In genomic region chr13:48094781-48095502, GRCh38 we compare ENCODE assay signal across 1 cellular context.
TF ChIP-seq lines count a peak whose summit lies in the region.

A gene with protein sequence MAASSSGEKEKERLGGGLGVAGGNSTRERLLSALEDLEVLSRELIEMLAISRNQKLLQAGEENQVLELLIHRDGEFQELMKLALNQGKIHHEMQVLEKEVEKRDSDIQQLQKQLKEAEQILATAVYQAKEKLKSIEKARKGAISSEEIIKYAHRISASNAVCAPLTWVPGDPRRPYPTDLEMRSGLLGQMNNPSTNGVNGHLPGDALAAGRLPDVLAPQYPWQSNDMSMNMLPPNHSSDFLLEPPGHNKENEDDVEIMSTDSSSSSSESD (minus strand): TSS chr13:48095104. CDS start chr13:48095078, 26 bp downstream.

TF ChIP-seq in HepG2, 621 proteins besides CTCF, POLR2A, EP300 and RAD21 (continued from another document and continues in another):
- TF ChIP-seq TFAP4 (IDR thresholded peaks at IDR 0.05; ENCODE audit: borderline replicate concordance, low read depth) (0 out of 2 replicates have a peak, but pooled peaks have one; percentile 28), HMGA1 (CRISPR knock-in tag; conservative IDR thresholded peaks at IDR 0.05) (no peak), MAFF (IDR thresholded peaks at IDR 0.05; ENCODE audit: low read depth, low read length) (no peak), KAT8 (CRISPR knock-in tag; IDR thresholded peaks at IDR 0.05) (peak; percentile 98), KDM1A (CRISPR knock-in tag; IDR thresholded peaks at IDR 0.05) (no peak), RARA (CRISPR knock-in tag; IDR thresholded peaks at IDR 0.05) (peak; percentile 39), ZNF20 (CRISPR knock-in tag; IDR thresholded peaks at IDR 0.05) (no peak), STAT5B (CRISPR knock-in tag; IDR thresholded peaks at IDR 0.05) (no peak), ZNF274 (CRISPR knock-in tag; IDR thresholded peaks at IDR 0.05) (peak; percentile 66), ZBTB10 (CRISPR knock-in tag; IDR thresholded peaks at IDR 0.05; ENCODE audit: borderline replicate concordance) (no peak), ZNF224 (CRISPR knock-in tag; IDR thresholded peaks at IDR 0.05) (peak; percentile 85; the same call in 1 of the 2 replicates), MED13 (CRISPR knock-in tag; IDR thresholded peaks at IDR 0.05) (no peak), TCF7L2 (IDR thresholded peaks at IDR 0.05; ENCODE audit: low read depth, low read length) (no peak), ZNF558 (CRISPR knock-in tag; IDR thresholded peaks at IDR 0.05; ENCODE audit: borderline replicate concordance) (0 out of 2 replicates have a peak, but pooled peaks have one; percentile 80), SMARCC2 (IDR thresholded peaks at IDR 0.05) (no peak), RFX5 (IDR thresholded peaks at IDR 0.05; ENCODE audit: low read depth, low read length) (no peak), KLF16 (CRISPR knock-in tag; IDR thresholded peaks at IDR 0.05) (peak in 1 of 2 experiments; percentile 96; a peak in 2 of 4 replicates), RXRB (CRISPR knock-in tag; IDR thresholded peaks at IDR 0.05; ENCODE audit: borderline replicate concordance) (peak; percentile 81), MIER3 (CRISPR knock-in tag; IDR thresholded peaks at IDR 0.05; ENCODE audit: borderline replicate concordance) (peak; percentile 87), ZNF12 (CRISPR knock-in tag; IDR thresholded peaks at IDR 0.05) (no peak), GPN1 (CRISPR knock-in tag; IDR thresholded peaks at IDR 0.05; ENCODE audit: borderline replicate concordance) (no peak; the same call in 1 of the 2 replicates), DDIT3 (CRISPR knock-in tag; IDR thresholded peaks at IDR 0.05) (no peak), ZNF629 (CRISPR knock-in tag; conservative IDR thresholded peaks at IDR 0.05) (no peak), ZNF142 (CRISPR knock-in tag; IDR thresholded peaks at IDR 0.05) (peak; percentile 68), NRL (CRISPR knock-in tag; IDR thresholded peaks at IDR 0.05; ENCODE audit: borderline replicate concordance) (peak; percentile 69), KDM5A (IDR thresholded peaks at IDR 0.05; ENCODE audit: borderline replicate concordance, low read length) (peak; percentile 97), KDM3A (CRISPR knock-in tag; IDR thresholded peaks at IDR 0.05; ENCODE audit: low read depth) (peak; percentile 88; the same call in 1 of the 2 replicates), ZNF772 (CRISPR knock-in tag; IDR thresholded peaks at IDR 0.05) (peak; percentile 88), ATF2 (CRISPR knock-in tag; IDR thresholded peaks at IDR 0.05) (peak; percentile 87), CREM (IDR thresholded peaks at IDR 0.05) (peak; percentile 78), CREM (CRISPR knock-in tag; IDR thresholded peaks at IDR 0.05) (0 out of 2 replicates have a peak, but pooled peaks have one; percentile 11), SP140L (CRISPR knock-in tag; IDR thresholded peaks at IDR 0.05; ENCODE audit: borderline replicate concordance) (0 out of 2 replicates have a peak, but pooled peaks have one; percentile 62)
- TF ChIP-seq, protein P1, sequence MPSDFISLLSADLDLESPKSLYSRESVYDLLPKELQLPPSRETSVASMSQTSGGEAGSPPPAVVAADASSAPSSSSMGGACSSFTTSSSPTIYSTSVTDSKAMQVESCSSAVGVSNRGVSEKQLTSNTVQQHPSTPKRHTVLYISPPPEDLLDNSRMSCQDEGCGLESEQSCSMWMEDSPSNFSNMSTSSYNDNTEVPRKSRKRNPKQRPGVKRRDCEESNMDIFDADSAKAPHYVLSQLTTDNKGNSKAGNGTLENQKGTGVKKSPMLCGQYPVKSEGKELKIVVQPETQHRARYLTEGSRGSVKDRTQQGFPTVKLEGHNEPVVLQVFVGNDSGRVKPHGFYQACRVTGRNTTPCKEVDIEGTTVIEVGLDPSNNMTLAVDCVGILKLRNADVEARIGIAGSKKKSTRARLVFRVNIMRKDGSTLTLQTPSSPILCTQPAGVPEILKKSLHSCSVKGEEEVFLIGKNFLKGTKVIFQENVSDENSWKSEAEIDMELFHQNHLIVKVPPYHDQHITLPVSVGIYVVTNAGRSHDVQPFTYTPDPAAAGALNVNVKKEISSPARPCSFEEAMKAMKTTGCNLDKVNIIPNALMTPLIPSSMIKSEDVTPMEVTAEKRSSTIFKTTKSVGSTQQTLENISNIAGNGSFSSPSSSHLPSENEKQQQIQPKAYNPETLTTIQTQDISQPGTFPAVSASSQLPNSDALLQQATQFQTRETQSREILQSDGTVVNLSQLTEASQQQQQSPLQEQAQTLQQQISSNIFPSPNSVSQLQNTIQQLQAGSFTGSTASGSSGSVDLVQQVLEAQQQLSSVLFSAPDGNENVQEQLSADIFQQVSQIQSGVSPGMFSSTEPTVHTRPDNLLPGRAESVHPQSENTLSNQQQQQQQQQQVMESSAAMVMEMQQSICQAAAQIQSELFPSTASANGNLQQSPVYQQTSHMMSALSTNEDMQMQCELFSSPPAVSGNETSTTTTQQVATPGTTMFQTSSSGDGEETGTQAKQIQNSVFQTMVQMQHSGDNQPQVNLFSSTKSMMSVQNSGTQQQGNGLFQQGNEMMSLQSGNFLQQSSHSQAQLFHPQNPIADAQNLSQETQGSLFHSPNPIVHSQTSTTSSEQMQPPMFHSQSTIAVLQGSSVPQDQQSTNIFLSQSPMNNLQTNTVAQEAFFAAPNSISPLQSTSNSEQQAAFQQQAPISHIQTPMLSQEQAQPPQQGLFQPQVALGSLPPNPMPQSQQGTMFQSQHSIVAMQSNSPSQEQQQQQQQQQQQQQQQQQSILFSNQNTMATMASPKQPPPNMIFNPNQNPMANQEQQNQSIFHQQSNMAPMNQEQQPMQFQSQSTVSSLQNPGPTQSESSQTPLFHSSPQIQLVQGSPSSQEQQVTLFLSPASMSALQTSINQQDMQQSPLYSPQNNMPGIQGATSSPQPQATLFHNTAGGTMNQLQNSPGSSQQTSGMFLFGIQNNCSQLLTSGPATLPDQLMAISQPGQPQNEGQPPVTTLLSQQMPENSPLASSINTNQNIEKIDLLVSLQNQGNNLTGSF (CRISPR knock-in tag; IDR thresholded peaks at IDR 0.05): no peak; the same call in none of the 2 replicates
- TF ChIP-seq, protein P2, sequence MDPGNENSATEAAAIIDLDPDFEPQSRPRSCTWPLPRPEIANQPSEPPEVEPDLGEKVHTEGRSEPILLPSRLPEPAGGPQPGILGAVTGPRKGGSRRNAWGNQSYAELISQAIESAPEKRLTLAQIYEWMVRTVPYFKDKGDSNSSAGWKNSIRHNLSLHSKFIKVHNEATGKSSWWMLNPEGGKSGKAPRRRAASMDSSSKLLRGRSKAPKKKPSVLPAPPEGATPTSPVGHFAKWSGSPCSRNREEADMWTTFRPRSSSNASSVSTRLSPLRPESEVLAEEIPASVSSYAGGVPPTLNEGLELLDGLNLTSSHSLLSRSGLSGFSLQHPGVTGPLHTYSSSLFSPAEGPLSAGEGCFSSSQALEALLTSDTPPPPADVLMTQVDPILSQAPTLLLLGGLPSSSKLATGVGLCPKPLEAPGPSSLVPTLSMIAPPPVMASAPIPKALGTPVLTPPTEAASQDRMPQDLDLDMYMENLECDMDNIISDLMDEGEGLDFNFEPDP (CRISPR knock-in tag; conservative IDR thresholded peaks at IDR 0.05): no peak
- TF ChIP-seq, protein P3, sequence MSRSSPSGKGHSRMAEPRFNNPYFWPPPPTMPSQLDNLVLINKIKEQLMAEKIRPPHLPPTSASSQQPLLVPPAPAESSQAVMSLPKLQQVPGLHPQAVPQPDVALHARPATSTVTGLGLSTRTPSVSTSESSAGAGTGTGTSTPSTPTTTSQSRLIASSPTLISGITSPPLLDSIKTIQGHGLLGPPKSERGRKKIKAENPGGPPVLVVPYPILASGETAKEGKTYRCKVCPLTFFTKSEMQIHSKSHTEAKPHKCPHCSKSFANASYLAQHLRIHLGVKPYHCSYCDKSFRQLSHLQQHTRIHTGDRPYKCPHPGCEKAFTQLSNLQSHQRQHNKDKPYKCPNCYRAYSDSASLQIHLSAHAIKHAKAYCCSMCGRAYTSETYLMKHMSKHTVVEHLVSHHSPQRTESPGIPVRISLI (CRISPR knock-in tag; IDR thresholded peaks at IDR 0.05; ENCODE audit: borderline replicate concordance): no peak
- TF ChIP-seq, protein P4, sequence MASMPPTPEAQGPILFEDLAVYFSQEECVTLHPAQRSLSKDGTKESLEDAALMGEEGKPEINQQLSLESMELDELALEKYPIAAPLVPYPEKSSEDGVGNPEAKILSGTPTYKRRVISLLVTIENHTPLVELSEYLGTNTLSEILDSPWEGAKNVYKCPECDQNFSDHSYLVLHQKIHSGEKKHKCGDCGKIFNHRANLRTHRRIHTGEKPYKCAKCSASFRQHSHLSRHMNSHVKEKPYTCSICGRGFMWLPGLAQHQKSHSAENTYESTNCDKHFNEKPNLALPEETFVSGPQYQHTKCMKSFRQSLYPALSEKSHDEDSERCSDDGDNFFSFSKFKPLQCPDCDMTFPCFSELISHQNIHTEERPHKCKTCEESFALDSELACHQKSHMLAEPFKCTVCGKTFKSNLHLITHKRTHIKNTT (CRISPR knock-in tag; IDR thresholded peaks at IDR 0.05): no peak
